In the genomic region with DNA sequence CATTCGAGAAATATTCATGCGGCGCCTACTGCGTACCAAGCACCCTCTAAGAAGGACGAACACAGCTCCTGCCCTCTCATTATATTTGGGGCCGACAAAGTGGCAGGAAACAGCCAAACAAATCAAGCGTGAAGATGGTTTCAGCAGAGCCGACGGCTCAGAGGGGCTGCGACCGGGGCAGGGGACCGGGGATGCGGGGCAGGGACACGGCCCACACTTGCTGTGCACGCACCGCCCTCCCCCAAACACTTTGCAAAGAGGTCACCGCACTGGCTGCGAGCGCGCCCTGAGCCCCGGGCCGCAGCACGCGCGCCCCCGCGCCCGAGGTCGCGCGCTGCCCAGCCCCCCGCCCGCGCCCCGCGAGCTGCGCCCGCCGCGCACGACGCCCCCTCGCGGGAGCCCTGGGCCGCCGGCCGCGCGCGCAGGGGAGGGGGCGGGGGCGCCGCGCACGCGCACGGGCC, we compare ENCODE assay signal across 7 cellular contexts. TPM values are rescaled to one million over a fixed set of nuclear protein-coding genes. Genes with fewer than 3 reads are reported as not detected.
DNase-seq lines count a peak whose midpoint lies in the region; ATAC-seq, FAIRE-seq and TF ChIP-seq lines count a peak whose summit lies in the region.

No MANE protein-coding gene starts in this region.

- no peaks in the 10 kb centered on the region for H3K79me2 ChIP-seq in neural progenitor cell (ENCODE audit: low read depth)

- peaks cover 20% of the 10 kb centered on the region for H4K20me1 ChIP-seq in neural progenitor cell (ENCODE audit: low read depth)

- FAIRE-seq in H54 (lab: Jason Lieb, UNC) = no peak

- TF ChIP-seq CTCF in fibroblast of villous mesenchyme (IDR thresholded peaks at IDR 0.05; ENCODE audit: insufficient read depth, low read depth, low read length) (no peak), neural progenitor cell (IDR thresholded peaks at IDR 0.05) (no peak)

- peak overlapping the region; percentile 76 for H2AFZ ChIP-seq in neural progenitor cell (replicated peaks)

- H3K27ac ChIP-seq in neural progenitor cell = no peak overlapping the region

- peaks cover 14% of the 10 kb centered on the region for H3K27me3 ChIP-seq in neural progenitor cell

- H3K27ac Mint-ChIP-seq in activated CD8-positive, alpha-beta memory T cell treated with anti-CD3 and anti-CD28 coated beads, Interleukin-2, amount 10 ng/mL, durations not matched to agents 7 days and 5 days = peak overlapping the region; percentile 71
- peak overlapping the region; percentile 81 for H3K27ac Mint-ChIP-seq in neural progenitor cell

- peak overlapping the region; percentile 70 for H3K4me3 Mint-ChIP-seq in activated CD8-positive, alpha-beta memory T cell treated with anti-CD3 and anti-CD28 coated beads, Interleukin-2, amount 10 ng/mL, durations not matched to agents 7 days and 5 days
- peak overlapping the region; percentile 89 for H3K4me3 Mint-ChIP-seq in neural progenitor cell

- H3K4me3 ChIP-seq in fibroblast of villous mesenchyme (ENCODE audit: low read depth, low read length) (peak overlapping the region; percentile 70), neural progenitor cell (peak overlapping the region; percentile 89)

- in situ Hi-C loops in G401 (cut with HindIII; ENCODE audit: low sequenced_read_pairs) = no loop called here

- H3K27me3 Mint-ChIP-seq in activated CD8-positive, alpha-beta memory T cell treated with anti-CD3 and anti-CD28 coated beads, Interleukin-2, amount 10 ng/mL, durations not matched to agents 7 days and 5 days = peaks cover 34% of the 10 kb centered on the region
- peaks cover 5% of the 10 kb centered on the region for H3K27me3 Mint-ChIP-seq in neural progenitor cell (ENCODE audit: insufficient read depth, low read depth)

- peaks cover 31% of the 10 kb centered on the region for H3K4me1 Mint-ChIP-seq in activated CD8-positive, alpha-beta memory T cell treated with anti-CD3 and anti-CD28 coated beads, Interleukin-2, amount 10 ng/mL, durations not matched to agents 7 days and 5 days
- H3K4me1 Mint-ChIP-seq in neural progenitor cell = peaks cover 27% of the 10 kb centered on the region

- no peaks in the 10 kb centered on the region for H3K36me3 ChIP-seq in neural progenitor cell

- TF ChIP-seq POLR2A in H54 (IDR thresholded peaks at IDR 0.05; ENCODE audit: low read depth, low read length) = no peak

- H3K4me1 ChIP-seq in neural progenitor cell = peaks cover 6% of the 10 kb centered on the region

- DNase-seq in G401 (ENCODE audit: low spot score) = peak; percentile 62
- peak; percentile 92 for DNase-seq in HuH-7.5 (ENCODE audit: low spot score)
- DNase-seq in activated CD8-positive, alpha-beta memory T cell treated with anti-CD3 and anti-CD28 coated beads, Interleukin-2, amount 10 ng/mL, durations not matched to agents 7 days and 5 days = peak; percentile 45
- DNase-seq in fibroblast of villous mesenchyme (ENCODE audit: low read depth) = no peak
- DNase-seq in neural progenitor cell (ENCODE audit: low spot score) = peak; percentile 88
- no peak for DNase-seq in H54 (ENCODE audit: insufficient read length, low spot score)

- H3F3A ChIP-seq in neural progenitor cell (ENCODE audit: low read depth) = peaks cover 15% of the 10 kb centered on the region

- no peak overlapping the region for H3K9ac ChIP-seq in neural progenitor cell

- ATAC-seq in activated CD8-positive, alpha-beta memory T cell treated with anti-CD3 and anti-CD28 coated beads, Interleukin-2, amount 10 ng/mL, durations not matched to agents 7 days and 5 days = peak; percentile 40
- ATAC-seq in HG03159 (IDR thresholded peaks at IDR 0.05; ENCODE audit: unreplicated experiment) = no peak

- CTCF ChIA-PET in activated CD8-positive, alpha-beta memory T cell treated with anti-CD3 and anti-CD28 coated beads, Interleukin-2, amount 10 ng/mL, durations not matched to agents 7 days and 5 days (lab: Charles Lee) = interaction anchor here (0.7 to 1.6 kb wide), 7 partner anchors 14 to 428 kb away, joined by 3 to 6 read pairs (median 4); a partner anchor contains a TSS

- H3K36me3 Mint-ChIP-seq in activated CD8-positive, alpha-beta memory T cell treated with anti-CD3 and anti-CD28 coated beads, Interleukin-2, amount 10 ng/mL, durations not matched to agents 7 days and 5 days = no peaks in the 10 kb centered on the region
- H3K36me3 Mint-ChIP-seq in neural progenitor cell = no peaks in the 10 kb centered on the region

- H3K9me3 Mint-ChIP-seq in activated CD8-positive, alpha-beta memory T cell treated with anti-CD3 and anti-CD28 coated beads, Interleukin-2, amount 10 ng/mL, durations not matched to agents 7 days and 5 days (ENCODE audit: low read depth) = no peaks in the 10 kb centered on the region
- no peaks in the 10 kb centered on the region for H3K9me3 Mint-ChIP-seq in neural progenitor cell

- H3K9me3 ChIP-seq in neural progenitor cell (ENCODE audit: low read depth) = no peaks in the 10 kb centered on the region

- peak overlapping the region; percentile 98 for H3K4me2 ChIP-seq in neural progenitor cell

RNA-seq across cellular contexts. Expression of a gene that starts 0.3 kb away (rescaled TPM):
- total RNA-seq in G401 (2014; rRNA removed; shearing (Covaris generic)) = 48.0 and 67.0 TPM in 2 replicates
- 10 to 100 TPM in 1 of 2 experiments, 1 to 10 TPM in 1; 4.2 to 16.0 TPM for total RNA-seq in activated CD8-positive, alpha-beta memory T cell treated with anti-CD3 and anti-CD28 coated beads, Interleukin-2, amount 10 ng/mL, durations not matched to agents 7 days and 5 days
- total RNA-seq in fibroblast of villous mesenchyme = 8.6 and 12.2 TPM in 2 replicates
- total RNA-seq in neural progenitor cell (ENCODE audit: low replicate concordance) = 11.0 and 26.9 TPM in 2 replicates

RNA-seq across cellular contexts. Expression of a gene that starts 30.1 kb away (rescaled TPM):
- 6,349 and 7,167 TPM in 2 replicates for total RNA-seq in G401 (2014; rRNA removed; shearing (Covaris generic))
- 1,000 to 10,000 TPM; 1,571 to 1,769 TPM for total RNA-seq in activated CD8-positive, alpha-beta memory T cell treated with anti-CD3 and anti-CD28 coated beads, Interleukin-2, amount 10 ng/mL, durations not matched to agents 7 days and 5 days
- total RNA-seq in fibroblast of villous mesenchyme = 1,795 and 1,805 TPM in 2 replicates
- total RNA-seq in neural progenitor cell (ENCODE audit: low replicate concordance) = 3,021 and 4,709 TPM in 2 replicates

RNA-seq across cellular contexts. Expression of a gene that starts 50.0 kb away (rescaled TPM):
- 35.1 and 38.2 TPM in 2 replicates for total RNA-seq in G401 (2014; rRNA removed; shearing (Covaris generic))
- 10 to 100 TPM; 27.7 to 35.2 TPM for total RNA-seq in activated CD8-positive, alpha-beta memory T cell treated with anti-CD3 and anti-CD28 coated beads, Interleukin-2, amount 10 ng/mL, durations not matched to agents 7 days and 5 days
- total RNA-seq in fibroblast of villous mesenchyme = 11.6 and 13.4 TPM in 2 replicates
- 15.8 and 28.7 TPM in 2 replicates for total RNA-seq in neural progenitor cell (ENCODE audit: low replicate concordance)

Comparison
In these comparisons a context has a peak if more than half of its experiments do, and no peak if none do; other contexts are left out.
1. DNase-seq: peak in G401 (single experiment), HuH-7.5 (single experiment), activated CD8-positive, alpha-beta memory T cell treated with anti-CD3 and anti-CD28 coated beads, Interleukin-2, amount 10 ng/mL, durations not matched to agents 7 days and 5 days (single experiment) and neural progenitor cell (single experiment); none in fibroblast of villous mesenchyme (single experiment) and H54 (single experiment).